8 cellular contexts compared by ENCODE assay signal in genomic region chr15:31263751-31264533, GRCh38.
DNase-seq lines count a peak whose midpoint lies in the region; ATAC-seq lines count a peak whose summit lies in the region.

No MANE protein-coding gene starts in this region.

- H3K27me3 ChIP-seq in HAP-1 (ENCODE audit: low read depth): no peaks in the 10 kb centered on the region

- DNase-seq in DMS79 treated with DMSO at 0.1 percent for 48 hours (lab: John Stamatoyannopoulos, UW): peak; percentile 37
- peak; percentile 83 for DNase-seq in SIG-M5 treated with dmso at 0.1 percent for 504 hours (lab: John Stamatoyannopoulos, UW; ENCODE audit: unreplicated experiment)
- DNase-seq in activated naive CD4-positive, alpha-beta T cell (lab: John Stamatoyannopoulos, UW): peak; percentile 16 to 73 (median 41)
- peak in 33 of 51 donors; percentile 24 to 72 (median 55) for DNase-seq in hypothalamus (lab: John Stamatoyannopoulos, UW)
- peak in 3 of 4 experiments; percentile 29 to 56 (median 54) for DNase-seq in stimulated activated CD4-positive, alpha-beta T cell treated with anti-CD3 and anti-CD28 coated beads, Interleukin-1b, Interleukin-23, amount 100 ng/mL, for 24 hours (ENCODE audit: low read depth in 4 of 4, low spot score in 1 of 4)
- no peak for DNase-seq in HAP-1 (ENCODE audit: low spot score in 2 of 2)
- DNase-seq in GM19240 (ENCODE audit: insufficient read length, low spot score): no peak

- in situ Hi-C loops in HAP-1 (cut with MboI; ENCODE audit: low sequenced_read_pairs): no loop called here

- H3K4me3 ChIP-seq in HAP-1: no peak overlapping the region

- H3K9me3 ChIP-seq in HAP-1: no peaks in the 10 kb centered on the region

- peak; percentile 26 for ATAC-seq in HG03439 (IDR thresholded peaks at IDR 0.05; ENCODE audit: unreplicated experiment)

- no peaks in the 10 kb centered on the region for H3K36me3 ChIP-seq in HAP-1 (replicated peaks)

- no peaks in the 10 kb centered on the region for H3K4me1 ChIP-seq in HAP-1

Comparison
In these comparisons a context has a peak if more than half of its experiments do, and no peak if none do; other contexts are left out.
1. DNase-seq: peak in DMS79 treated with DMSO at 0.1 percent for 48 hours (single experiment), SIG-M5 treated with dmso at 0.1 percent for 504 hours (single experiment), activated naive CD4-positive, alpha-beta T cell (4 of 4), hypothalamus (33 of 51) and stimulated activated CD4-positive, alpha-beta T cell treated with anti-CD3 and anti-CD28 coated beads, Interleukin-1b, Interleukin-23, amount 100 ng/mL, for 24 hours (3 of 4); none in HAP-1 (0 of 2) and GM19240 (single experiment).